Comparison of ENCODE assay signal across 21 cellular contexts in the genomic region with DNA sequence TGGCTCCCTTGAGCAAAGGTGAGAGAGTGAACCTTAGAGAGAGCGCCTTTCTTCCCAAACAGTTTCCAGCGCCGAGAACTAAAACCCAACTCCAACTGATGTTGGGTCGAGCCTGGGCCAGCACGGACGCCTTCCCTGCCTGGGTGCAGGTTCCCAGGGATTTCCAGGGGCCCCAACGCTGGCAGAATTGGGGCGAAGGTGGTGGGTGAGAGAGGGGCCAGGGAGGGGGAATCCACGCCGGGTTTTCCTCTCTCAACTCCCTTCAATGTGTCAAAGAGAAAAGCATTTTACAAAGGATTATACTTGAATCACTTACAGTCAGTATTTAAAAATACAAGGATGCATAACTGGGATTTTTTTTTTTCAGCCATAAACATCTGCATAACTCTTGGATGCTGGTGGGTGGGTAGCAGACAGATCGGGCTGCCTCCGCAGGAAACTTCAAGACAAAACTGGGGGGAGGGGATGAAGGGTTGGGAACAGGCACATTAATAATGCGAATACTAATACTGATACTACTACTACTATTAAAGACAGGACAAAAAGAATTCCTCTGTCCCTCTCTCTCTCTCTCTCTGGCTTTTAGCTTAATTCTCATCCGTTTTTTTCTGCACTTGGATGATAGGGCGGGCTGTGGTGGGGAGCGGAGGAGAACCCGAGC. TPM values are rescaled to one million over a fixed set of nuclear protein-coding genes. Genes with fewer than 3 reads are reported as not detected.
A peak's percentile ranks its signal among the peaks of the same experiment; 100 is the strongest.
DNase-seq lines count a peak whose midpoint lies in the region; ATAC-seq, FAIRE-seq and TF ChIP-seq lines count a peak whose summit lies in the region.
"Had no signal": no experiment of that assay in that cellular context is flagged by ENCODE, and none has a peak within 500 bp of the region (broad histone marks: within the 10 kb centered on the region; RNA-seq: fewer than 3 reads in every experiment).

No MANE protein-coding gene starts in this region.

- RAD21 ChIA-PET in GM12878 (lab: Charles Lee; ENCODE audit: unreplicated experiment): no interaction called here

- intact Hi-C loops in GM12878 (cut with micrococcal nuclease; ENCODE audit: unreplicated experiment): no loop called here

- no peak for TF ChIP-seq POLR2A in GM12878 (IDR thresholded peaks at IDR 0.05; ENCODE audit: low read depth, low read length)

- ATAC-seq in GM12878 (no peak), naive B cell (ENCODE audit: low read depth in 2 of 2) (no peak), HG03108 (IDR thresholded peaks at IDR 0.05; ENCODE audit: unreplicated experiment) (no peak)
- ATAC-seq: CD8-positive, alpha-beta T cell; lower lobe of right lung; naive thymus-derived CD4-positive, alpha-beta T cell had no signal

- no peak for TF ChIP-seq EP300 in GM12878 (IDR thresholded peaks at IDR 0.05; ENCODE audit: borderline replicate concordance in 1 of 2, control insufficient read depth in 1 of 2, low read depth in 2 of 2, low read length in 2 of 2)

- no peak overlapping the region for H3K9ac ChIP-seq in GM12878 (ENCODE audit: control insufficient read depth, insufficient read depth, low read length)

- no peak for FAIRE-seq in GM12878 (lab: Jason Lieb, UNC)

- peak overlapping the region; percentile 25 for H3K4me3 Mint-ChIP-seq in T-helper 1 cell treated with Interleukin-12 subunit alpha and Interleukin-12 subunit beta and Interleukin-4 antibody, amounts not matched to agents 30 μg/mL and 1 μg/mL, for 36 hours
- H3K4me3 Mint-ChIP-seq in naive B cell (peak overlapping the region in 5 of 8 donors; percentile 4 to 80 (median 56)), type B pancreatic cell (peak overlapping the region; percentile 83)
- H3K4me3 Mint-ChIP-seq: activated naive CD4-positive, alpha-beta T cell treated with anti-CD3 and anti-CD28 coated beads for 36 hours; CD8-positive, alpha-beta T cell; stimulated activated naive CD8-positive, alpha-beta T cell treated with anti-CD3 and anti-CD28 coated beads, Interleukin-15, Interleukin-2, amounts not matched to agents 100 ng/mL and 50 ng/mL, for 24 hours had no signal

- no peaks in the 10 kb centered on the region for H3K4me1 ChIP-seq in GM12878 (ENCODE audit: control insufficient read depth, insufficient read depth, low read length)

- peak overlapping the region; percentile 18; the same call in 1 of the 2 replicates for H3K4me2 ChIP-seq in GM12878 (ENCODE audit: control insufficient read depth, insufficient read depth)

- in situ Hi-C loops in GM12878 (cut with MboI): no loop called here

- H3K27me3 Mint-ChIP-seq in T-helper 1 cell treated with Interleukin-12 subunit alpha and Interleukin-12 subunit beta and Interleukin-4 antibody, amounts not matched to agents 30 μg/mL and 1 μg/mL, for 36 hours (ENCODE audit: low read depth): peaks cover 77% of the 10 kb centered on the region
- H3K27me3 Mint-ChIP-seq in naive B cell (peaks cover 35 to 60% (median 57%) of the 10 kb centered on the region in 3 donors), type B pancreatic cell (peaks cover 92% of the 10 kb centered on the region)

- peaks cover 2% of the 10 kb centered on the region for H3K36me3 Mint-ChIP-seq in T-helper 1 cell treated with Interleukin-12 subunit alpha and Interleukin-12 subunit beta and Interleukin-4 antibody, amounts not matched to agents 30 μg/mL and 1 μg/mL, for 36 hours (ENCODE audit: low read depth)
- H3K36me3 Mint-ChIP-seq in naive B cell (peaks cover 0 to 29% of the 10 kb centered on the region in 2 donors), type B pancreatic cell (no peaks in the 10 kb centered on the region)
- H3K36me3 Mint-ChIP-seq: CD8-positive, alpha-beta T cell had no signal

- no TSS peak for BruUV-seq in GM12878 (replicated peaks; lab: Mats Ljungman, UMichigan)

- H3K4me1 Mint-ChIP-seq in T-helper 1 cell treated with Interleukin-12 subunit alpha and Interleukin-12 subunit beta and Interleukin-4 antibody, amounts not matched to agents 30 μg/mL and 1 μg/mL, for 36 hours (ENCODE audit: low read depth): peaks cover 16% of the 10 kb centered on the region
- H3K4me1 Mint-ChIP-seq in naive B cell (peaks cover 24 to 39% (median 34%) of the 10 kb centered on the region in 3 donors), type B pancreatic cell (ENCODE audit: unreplicated experiment) (peaks cover 31% of the 10 kb centered on the region)

- no peaks in the 10 kb centered on the region for H3K9me3 Mint-ChIP-seq in T-helper 1 cell treated with Interleukin-12 subunit alpha and Interleukin-12 subunit beta and Interleukin-4 antibody, amounts not matched to agents 30 μg/mL and 1 μg/mL, for 36 hours
- H3K9me3 Mint-ChIP-seq in naive B cell (peaks cover 0 to 21% (median 12%) of the 10 kb centered on the region in 7 donors), type B pancreatic cell (no peaks in the 10 kb centered on the region)
- H3K9me3 Mint-ChIP-seq: activated naive CD4-positive, alpha-beta T cell treated with anti-CD3 and anti-CD28 coated beads for 36 hours; CD8-positive, alpha-beta T cell; stimulated activated naive CD8-positive, alpha-beta T cell treated with anti-CD3 and anti-CD28 coated beads, Interleukin-15, Interleukin-2, amounts not matched to agents 100 ng/mL and 50 ng/mL, for 24 hours had no signal

- H3K9me3 ChIP-seq in GM12878 (replicated peaks; ENCODE audit: control insufficient read depth, insufficient read depth, low read length): no peaks in the 10 kb centered on the region; the same call in 2 of the 3 replicates
- H3K9me3 ChIP-seq: lower lobe of right lung, upper lobe of left lung had no signal

- WGBS in GM12878 (ENCODE audit: insufficient coverage, insufficient replicate concordance, low lambda C conversion rate, missing lambda C conversion rate): 36% methylated on average over 17 of the region's 17 CpGs

- H2AFZ ChIP-seq in GM12878 (ENCODE audit: control insufficient read depth, low read depth, low read length): no peak overlapping the region

- TF ChIP-seq CTCF in GM12878 (IDR thresholded peaks at IDR 0.05 in 2 of 3, conservative IDR thresholded peaks at IDR 0.05 in 1 of 3; ENCODE audit: control insufficient read depth in 2 of 3, extremely low read depth in 1 of 3, insufficient read depth in 1 of 3, low read depth in 3 of 3, low read length in 3 of 3) (no peak), type B pancreatic cell (conservative IDR thresholded peaks at IDR 0.05) (no peak)

- SMC1A ChIA-PET in GM12878 (lab: Charles Lee; ENCODE audit: uncharacterized antibody, unreplicated experiment): no interaction called here

- CTCF ChIA-PET in GM12878 (lab: Yijun Ruan, JAX): no interaction called here

- H3K27ac Mint-ChIP-seq in T-helper 1 cell treated with Interleukin-12 subunit alpha and Interleukin-12 subunit beta and Interleukin-4 antibody, amounts not matched to agents 30 μg/mL and 1 μg/mL, for 36 hours: peak overlapping the region; percentile 36
- H3K27ac Mint-ChIP-seq in naive B cell: peak overlapping the region in 2 of 6 donors; percentile 47 to 59
- peak overlapping the region; percentile 34 for H3K27ac Mint-ChIP-seq in type B pancreatic cell
- H3K27ac Mint-ChIP-seq: activated naive CD4-positive, alpha-beta T cell treated with anti-CD3 and anti-CD28 coated beads for 36 hours; CD8-positive, alpha-beta T cell had no signal

- H3K36me3 ChIP-seq in GM12878 (ENCODE audit: control insufficient read depth in 2 of 2, insufficient read depth in 2 of 2, low read length in 1 of 2): no peaks in the 10 kb centered on the region
- H3K36me3 ChIP-seq: lower lobe of right lung, upper lobe of left lung had no signal

- no peak overlapping the region for H3K4me3 ChIP-seq in GM12878
- H3K4me3 ChIP-seq: lower lobe of right lung, upper lobe of left lung had no signal

- no peak for DNase-seq in T-helper 1 cell
- no peak for DNase-seq in GM12878 (ENCODE audit: low read depth, low spot score)
- DNase-seq in naive B cell: no peak
- no peak for DNase-seq in type B pancreatic cell (ENCODE audit: extremely low spot score, unreplicated experiment)
- no peak for DNase-seq in DMS79 (lab: John Stamatoyannopoulos, UW)
- DNase-seq in AML-193 (lab: John Stamatoyannopoulos, UW): no peak
- DNase-seq: activated CD4-positive, alpha-beta T cell treated with anti-CD3 and anti-CD28 coated beads, Interleukin-2, amount 50 U/mL, for 4 hours; activated naive CD4-positive, alpha-beta T cell treated with anti-CD3 and anti-CD28 coated beads for 36 hours; activated T-cell treated with anti-CD3 and anti-CD28 coated beads for 4 hours; CD8-positive, alpha-beta T cell; lower lobe of right lung; MV-4-11; naive thymus-derived CD4-positive, alpha-beta T cell; NCI-H2029; NCI-H510A treated with DMSO at 0.1 percent for 48 hours; SHP77 treated with DMSO at 0.1 percent for 48 hours had no signal

- POLR2A ChIA-PET in GM12878 (lab: Charles Lee): no interaction called here

- H3K79me2 ChIP-seq in GM12878 (ENCODE audit: control insufficient read depth, insufficient read depth, low read length): no peaks in the 10 kb centered on the region

- H4K20me1 ChIP-seq in GM12878 (ENCODE audit: control insufficient read depth, insufficient read depth): no peaks in the 10 kb centered on the region

- H3K27me3 ChIP-seq in GM12878 (replicated peaks in 1 of 2; ENCODE audit: control insufficient read depth in 2 of 2, insufficient read depth in 2 of 2, low read length in 1 of 2): peaks cover 3 to 13% of the 10 kb centered on the region in 2 experiments

- no peak for TF ChIP-seq RAD21 in GM12878 (IDR thresholded peaks at IDR 0.05; ENCODE audit: insufficient read depth, low read depth, low read length)

- no peak overlapping the region for H3K27ac ChIP-seq in GM12878 (ENCODE audit: control insufficient read depth, insufficient read depth)
- H3K27ac ChIP-seq: lower lobe of right lung, upper lobe of left lung had no signal

RNA-seq across cellular contexts. Expression of a gene that starts 1.3 kb away (rescaled TPM):
- not detected in 2 replicates for total RNA-seq in GM12878 (2013; cell fraction: nucleolus; rRNA removed)
- total RNA-seq in GM12878 (2014; rRNA removed) (not detected in 2 replicates), GM12878 (2014; rRNA removed; fragmentation: Illumina TruSeq; extraction: Trizol) (not detected in 2 replicates), GM12878 (2021) (not detected in 2 replicates), type B pancreatic cell (ENCODE audit: low replicate concordance) (12.1 and 12.4 TPM in 2 replicates)
- not detected for polyA plus RNA-seq in GM12878 (2011; ENCODE audit: low read depth)
- polyA plus RNA-seq in GM12878 (2011; rRNA removed) (not detected in 2 replicates), GM12878 (2014; fragmentation: Illumina TruSeq; extraction: Trizol) (not detected in 2 replicates), GM12878 (2014; fragmentation: Nextera tagmentation; extraction: Ambion mirVana) (not detected), GM12878 (2014; rRNA removed) (0.03 TPM in 1 of 2 replicates, not detected in the other), GM12878 (2016; fragmentation: Nextera tagmentation; extraction: Ambion mirVana) (not detected), naive B cell (ENCODE audit: low read depth in 6 of 6) (not detected)
- not detected in 2 replicates for polyA plus RNA-seq in GM12878 (2011; cell fraction: cytosol; rRNA removed)
- polyA plus RNA-seq in GM12878 (2011; cell fraction: nucleus; rRNA removed): not detected in 2 replicates
- polyA plus RNA-seq in GM12878 (2012): not detected in 2 replicates
- not detected in 2 replicates for polyA minus RNA-seq in GM12878 (2011; rRNA and poly(A)+ RNA removed)
- polyA minus RNA-seq in GM12878 (2011; cell fraction: cytosol; rRNA and poly(A)+ RNA removed): not detected in 2 replicates
- polyA minus RNA-seq in GM12878 (2011; cell fraction: nucleus; rRNA and poly(A)+ RNA removed): not detected in 2 replicates
- total RNA-seq: activated naive CD4-positive, alpha-beta T cell treated with anti-CD3 and anti-CD28 coated beads for 36 hours; CD8-positive, alpha-beta T cell; naive thymus-derived CD4-positive, alpha-beta T cell had no signal
- polyA plus RNA-seq: esophagus; naive thymus-derived CD4-positive, alpha-beta T cell had no signal

Comparison
In these comparisons a context has a peak if more than half of its experiments do, and no peak if none do; other contexts are left out.
1. H3K4me3 Mint-ChIP-seq: peak in every context shown above with its lines; median percentile 83 in type B pancreatic cell; 56 in naive B cell; 25 in T-helper 1 cell treated with Interleukin-12 subunit alpha and Interleukin-12 subunit beta and Interleukin-4 antibody, amounts not matched to agents 30 μg/mL and 1 μg/mL, for 36 hours.
2. RNA of a gene that starts 1.3 kb away (total RNA-seq): 12.1 to 12.4 TPM in type B pancreatic cell; not detected in GM12878; every median in the first group is over 10 times any median in the second.